Comparison of ENCODE assay signal across 18 cellular contexts in genomic region chr2:55000335-55000734, GRCh38. TPM values are rescaled to one million over a fixed set of nuclear protein-coding genes. Genes with fewer than 3 reads are reported as not detected.
DNase-seq lines count a peak whose midpoint lies in the region; ATAC-seq and TF ChIP-seq lines count a peak whose summit lies in the region.
"Had no signal": no experiment of that assay in that cellular context is flagged by ENCODE, and none has a peak within 500 bp of the region (broad histone marks: within the 10 kb centered on the region; RNA-seq: fewer than 3 reads in every experiment).

No MANE protein-coding gene starts in this region.

- ATAC-seq in natural killer cell: no peak
- ATAC-seq in natural killer cell treated with Interleukin-12 subunit alpha and Interleukin-12 subunit beta and Interleukin-15 and Interleukin-18, amount 100 ng/mL, for 72 hours: no peak
- no peak for ATAC-seq in T-cell (replicated peaks in 1 of 4)

- H3K36me3 ChIP-seq in PC-9 (ENCODE audit: low read depth): peaks cover 21% of the 10 kb centered on the region; the same call in 1 of the 2 replicates
- H3K36me3 ChIP-seq in fibroblast of lung (ENCODE audit: control insufficient read depth, insufficient read depth, low read length): no peaks in the 10 kb centered on the region
- H3K36me3 ChIP-seq: ovary had no signal

- H3K9me3 ChIP-seq in PC-9 (ENCODE audit: insufficient read depth, low read depth) (no peaks in the 10 kb centered on the region), fibroblast of lung (ENCODE audit: control insufficient read depth, insufficient read depth, low read depth, low read length) (no peaks in the 10 kb centered on the region)
- H3K9me3 ChIP-seq: ovary had no signal

- no peak for TF ChIP-seq CTCF in natural killer cell (IDR thresholded peaks at IDR 0.05)
- no peak for TF ChIP-seq CTCF in PC-9 (conservative IDR thresholded peaks at IDR 0.05)
- TF ChIP-seq CTCF in fibroblast of lung (conservative IDR thresholded peaks at IDR 0.05 in 1 of 2, IDR thresholded peaks at IDR 0.05 in 1 of 2; ENCODE audit: low read depth in 1 of 2, low read length in 2 of 2): no peak
- TF ChIP-seq CTCF in type B pancreatic cell (conservative IDR thresholded peaks at IDR 0.05): no peak

- H3K27ac ChIP-seq in PC-9 (peak overlapping the region; percentile 18; the same call in 1 of the 2 replicates), fibroblast of lung (ENCODE audit: insufficient read depth, low read length) (no peak overlapping the region)
- H3K27ac ChIP-seq: ovary had no signal

- H3K4me1 ChIP-seq in PC-9 (replicated peaks; ENCODE audit: insufficient read depth) (0 out of 2 replicates have a peak, but pooled peaks cover 28% of the 10 kb centered on the region), fibroblast of lung (ENCODE audit: control insufficient read depth, extremely low read depth, insufficient read depth, low read length) (peaks cover 9% of the 10 kb centered on the region)

- no TSS peak for BruUV-seq in PC-9 (replicated peaks; lab: Mats Ljungman, UMichigan)

- H3F3A ChIP-seq in PC-9 (ENCODE audit: insufficient read depth, low read depth): peaks cover 95% of the 10 kb centered on the region

- CTCF ChIA-PET in PC-9 (lab: Charles Lee): no interaction called here
- CTCF ChIA-PET in T-cell (lab: Charles Lee): no interaction called here

- H3K27me3 Mint-ChIP-seq in natural killer cell (ENCODE audit: low read depth in 2 of 2): no peaks in the 10 kb centered on the region
- no peaks in the 10 kb centered on the region for H3K27me3 Mint-ChIP-seq in natural killer cell treated with Interleukin-12 subunit alpha and Interleukin-12 subunit beta and Interleukin-15 and Interleukin-18, amount 100 ng/mL, for 72 hours
- H3K27me3 Mint-ChIP-seq in type B pancreatic cell: no peaks in the 10 kb centered on the region
- no peaks in the 10 kb centered on the region for H3K27me3 Mint-ChIP-seq in T-cell

- H3K36me3 Mint-ChIP-seq in natural killer cell: no peaks in the 10 kb centered on the region
- H3K36me3 Mint-ChIP-seq in natural killer cell treated with Interleukin-12 subunit alpha and Interleukin-12 subunit beta and Interleukin-15 and Interleukin-18, amount 100 ng/mL, for 72 hours: no peaks in the 10 kb centered on the region
- no peaks in the 10 kb centered on the region for H3K36me3 Mint-ChIP-seq in type B pancreatic cell
- H3K36me3 Mint-ChIP-seq in T-cell: peaks cover 8% of the 10 kb centered on the region

- H3K9me3 Mint-ChIP-seq in natural killer cell (no peaks in the 10 kb centered on the region), type B pancreatic cell (no peaks in the 10 kb centered on the region), T-cell (no peaks in the 10 kb centered on the region)
- H3K9me3 Mint-ChIP-seq in natural killer cell treated with Interleukin-12 subunit alpha and Interleukin-12 subunit beta and Interleukin-15 and Interleukin-18, amount 100 ng/mL, for 72 hours: no peaks in the 10 kb centered on the region
- H3K9me3 Mint-ChIP-seq: activated naive CD4-positive, alpha-beta T cell treated with anti-CD3 and anti-CD28 coated beads for 36 hours; H9 had no signal

- H4K20me1 ChIP-seq in PC-9 (ENCODE audit: insufficient read depth): peaks cover 99% of the 10 kb centered on the region
- peaks cover 34% of the 10 kb centered on the region for H4K20me1 ChIP-seq in fibroblast of lung (ENCODE audit: control insufficient read depth, extremely low read depth, insufficient read depth, low read length)

- H3K4me2 ChIP-seq in PC-9 (0 out of 2 replicates have a peak overlapping the region, but pooled peaks have one; percentile 12), fibroblast of lung (ENCODE audit: extremely low read depth, insufficient read depth, low read length) (peak overlapping the region; percentile 36)

- H3K27ac Mint-ChIP-seq in natural killer cell (peak overlapping the region; percentile 24 to 53), type B pancreatic cell (no peak overlapping the region), T-cell (no peak overlapping the region)
- peak overlapping the region in 1 of 2 donors; percentile 1 for H3K27ac Mint-ChIP-seq in natural killer cell treated with Interleukin-12 subunit alpha and Interleukin-12 subunit beta and Interleukin-15 and Interleukin-18, amount 100 ng/mL, for 72 hours
- H3K27ac Mint-ChIP-seq: activated naive CD4-positive, alpha-beta T cell treated with anti-CD3 and anti-CD28 coated beads for 36 hours had no signal

- POLR2A ChIA-PET in PC-9 (lab: Charles Lee; ENCODE audit: unreplicated experiment): interaction anchor here (0.7 kb wide), 1 partner anchor 50 kb away, joined by 11 read pairs; the partner anchor contains the start of gene RTN4
- POLR2A ChIA-PET in T-cell (lab: Charles Lee): no interaction called here

- intact Hi-C loops in natural killer cell (cut with micrococcal nuclease): no loop called here
- intact Hi-C loops in PC-9 (cut with micrococcal nuclease; ENCODE audit: unreplicated experiment): no loop called here

- no peak overlapping the region for H3K4me3 ChIP-seq in PC-9
- H3K4me3 ChIP-seq in fibroblast of lung (replicated peaks in 1 of 4; ENCODE audit: control extremely low read depth in 1 of 4, insufficient read depth in 1 of 4, low read depth in 3 of 4, low read length in 4 of 4): no peak overlapping the region
- H3K4me3 ChIP-seq: ovary had no signal

- DNase-seq in natural killer cell: no peak
- no peak for DNase-seq in natural killer cell treated with Interleukin-12 subunit alpha and Interleukin-12 subunit beta and Interleukin-15 and Interleukin-18, amount 100 ng/mL, for 72 hours (ENCODE audit: low spot score)
- DNase-seq in PC-9: no peak
- no peak for DNase-seq in fibroblast of lung (ENCODE audit: low read depth in 2 of 2)
- DNase-seq in stimulated activated CD4-positive, alpha-beta T cell treated with anti-CD3 and anti-CD28 coated beads, Interleukin-2, amount 100 ng/mL, for 48 hours: no peak
- no peak for DNase-seq in type B pancreatic cell (ENCODE audit: extremely low spot score, unreplicated experiment)
- DNase-seq in NCI-H226: no peak
- DNase-seq in T-cell: no peak
- DNase-seq: activated naive CD4-positive, alpha-beta T cell treated with anti-CD3 and anti-CD28 coated beads for 36 hours; DMS53; effector CD8-positive, alpha-beta T cell; foreskin fibroblast; H9; NCI-H1930; NCI-H774; ovary; SHP77 treated with DMSO at 0.1 percent for 48 hours; stimulated activated CD4-positive, alpha-beta T cell treated with anti-CD3 and anti-CD28 coated beads, Interleukin-12 subunit alpha, Interleukin-12 subunit beta, amount 100 ng/mL, for 4 hours had no signal

- H2AFZ ChIP-seq in PC-9: no peak overlapping the region
- H2AFZ ChIP-seq in fibroblast of lung (ENCODE audit: low read length): no peak overlapping the region

- H3K9ac ChIP-seq in fibroblast of lung (ENCODE audit: insufficient read depth, low read length): no peak overlapping the region

- H3K4me3 Mint-ChIP-seq in natural killer cell (no peak overlapping the region), type B pancreatic cell (no peak overlapping the region), T-cell (peak overlapping the region in 1 of 3 donors; percentile 1)
- H3K4me3 Mint-ChIP-seq in natural killer cell treated with Interleukin-12 subunit alpha and Interleukin-12 subunit beta and Interleukin-15 and Interleukin-18, amount 100 ng/mL, for 72 hours: no peak overlapping the region
- H3K4me3 Mint-ChIP-seq: activated naive CD4-positive, alpha-beta T cell treated with anti-CD3 and anti-CD28 coated beads for 36 hours; H9 had no signal

- H3K79me2 ChIP-seq in PC-9 (ENCODE audit: low read depth) (peaks cover 100% of the 10 kb centered on the region), fibroblast of lung (ENCODE audit: control insufficient read depth, insufficient read depth, low read length) (peaks cover 99% of the 10 kb centered on the region)

- H3K9me2 ChIP-seq in PC-9 (ENCODE audit: insufficient read depth): no peaks in the 10 kb centered on the region

- H3K4me1 Mint-ChIP-seq in natural killer cell (peaks cover 71 to 78% of the 10 kb centered on the region in 2 donors), type B pancreatic cell (ENCODE audit: unreplicated experiment) (peaks cover 45% of the 10 kb centered on the region), T-cell (peaks cover 79 to 82% (median 79%) of the 10 kb centered on the region in 3 donors)
- H3K4me1 Mint-ChIP-seq in natural killer cell treated with Interleukin-12 subunit alpha and Interleukin-12 subunit beta and Interleukin-15 and Interleukin-18, amount 100 ng/mL, for 72 hours (ENCODE audit: low read depth in 2 of 2): peaks cover 41 to 61% of the 10 kb centered on the region in 2 donors

- no peaks in the 10 kb centered on the region for H3K27me3 ChIP-seq in PC-9 (ENCODE audit: insufficient read depth, low read depth)
- no peaks in the 10 kb centered on the region for H3K27me3 ChIP-seq in fibroblast of lung (ENCODE audit: control insufficient read depth, insufficient read depth, low read length)
- H3K27me3 ChIP-seq: ovary had no signal

RNA-seq across cellular contexts. Expression of gene RTN4, which starts 49.9 kb away (rescaled TPM):
- total RNA-seq in natural killer cell: 100 to 1,000 TPM; 100 to 117 (median 109) TPM
- total RNA-seq in natural killer cell treated with Interleukin-12 subunit alpha and Interleukin-12 subunit beta and Interleukin-15 and Interleukin-18, amount 100 ng/mL, for 72 hours: 100 to 1,000 TPM; 126 to 161 TPM
- 342 and 343 TPM in 2 replicates for total RNA-seq in PC-9 (2021)
- 238 and 560 TPM in 2 replicates for total RNA-seq in fibroblast of lung
- 1,270 and 1,326 TPM in 2 replicates for polyA plus RNA-seq in fibroblast of lung
- polyA plus RNA-seq in fibroblast of lung (2012): 760 and 795 TPM in 2 replicates
- 787 and 926 TPM in 2 replicates for polyA minus RNA-seq in fibroblast of lung (ENCODE audit: low replicate concordance)
- 187 and 222 TPM in 2 replicates for total RNA-seq in type B pancreatic cell (ENCODE audit: low replicate concordance)
- total RNA-seq in T-cell: 10 to 100 TPM; 66.3 to 77.1 (median 75.4) TPM

Comparison
In these comparisons a context has a peak if more than half of its experiments do, and no peak if none do; other contexts are left out.
1. H3K27ac Mint-ChIP-seq: peak in natural killer cell (2 of 2); none in type B pancreatic cell (single experiment) and T-cell (0 of 2).